1 cellular context compared by ENCODE assay signal in the genomic region with DNA sequence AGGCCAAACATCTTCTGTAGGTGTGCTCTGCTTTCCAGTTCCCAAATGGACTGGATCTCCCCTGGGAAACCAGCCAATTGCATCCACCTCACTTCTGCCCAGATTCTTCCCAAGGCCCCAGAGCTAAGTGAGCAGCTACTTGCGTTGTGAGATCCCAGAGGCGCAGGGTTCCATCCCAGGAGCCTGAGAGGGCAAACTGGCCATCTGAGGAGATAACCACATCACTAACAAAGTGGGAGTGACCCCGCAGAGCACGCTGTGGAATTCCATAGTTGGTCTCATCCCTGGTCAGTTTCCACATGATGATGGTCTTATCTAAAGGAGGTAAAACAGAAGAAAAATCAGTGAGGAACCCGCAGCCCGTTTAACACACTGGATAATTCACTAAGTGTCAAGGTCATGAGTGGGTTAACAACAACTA.
TF ChIP-seq lines count a peak whose summit lies in the region.

No MANE protein-coding gene starts in this region.

TF ChIP-seq in HepG2, 621 proteins besides CTCF, POLR2A, EP300 and RAD21:
- TF ChIP-seq HDAC1 (CRISPR knock-in tag; IDR thresholded peaks at IDR 0.05) (peak; percentile 5; the same call in 1 of the 2 replicates), SMYD3 (CRISPR knock-in tag; IDR thresholded peaks at IDR 0.05) (no peak), RXRB (CRISPR knock-in tag; IDR thresholded peaks at IDR 0.05; ENCODE audit: borderline replicate concordance) (no peak), HMG20B (CRISPR knock-in tag; conservative IDR thresholded peaks at IDR 0.05) (no peak), CCAR2 (optimal IDR thresholded peaks at IDR 0.05; ENCODE audit: low read depth, low read length) (peak; percentile 37), NR2C2 (CRISPR knock-in tag; IDR thresholded peaks at IDR 0.05; ENCODE audit: borderline replicate concordance) (0 out of 2 replicates have a peak, but pooled peaks have one; percentile 7), ZNF33A (CRISPR knock-in tag; IDR thresholded peaks at IDR 0.05; ENCODE audit: borderline replicate concordance) (no peak), MEIS2 (CRISPR knock-in tag; IDR thresholded peaks at IDR 0.05) (no peak), NFYC (CRISPR knock-in tag; IDR thresholded peaks at IDR 0.05) (no peak), GABPB1 (CRISPR knock-in tag; IDR thresholded peaks at IDR 0.05) (no peak), PAF1 (CRISPR knock-in tag; IDR thresholded peaks at IDR 0.05) (no peak), ZSCAN30 (CRISPR knock-in tag; IDR thresholded peaks at IDR 0.05) (no peak), ZNF556 (CRISPR knock-in tag; IDR thresholded peaks at IDR 0.05; ENCODE audit: borderline replicate concordance) (peak; percentile 28; the same call in 1 of the 2 replicates), KMT2B (CRISPR knock-in tag; IDR thresholded peaks at IDR 0.05) (no peak), ZNF354B (CRISPR knock-in tag; IDR thresholded peaks at IDR 0.05) (no peak), ZNF652 (CRISPR knock-in tag; IDR thresholded peaks at IDR 0.05; ENCODE audit: borderline replicate concordance, low read depth) (peak; percentile 65), SMAD3 (CRISPR knock-in tag; IDR thresholded peaks at IDR 0.05) (peak; percentile 13; the same call in 1 of the 2 replicates), ZNF205 (CRISPR knock-in tag; IDR thresholded peaks at IDR 0.05) (no peak)
- TF ChIP-seq, protein P1, sequence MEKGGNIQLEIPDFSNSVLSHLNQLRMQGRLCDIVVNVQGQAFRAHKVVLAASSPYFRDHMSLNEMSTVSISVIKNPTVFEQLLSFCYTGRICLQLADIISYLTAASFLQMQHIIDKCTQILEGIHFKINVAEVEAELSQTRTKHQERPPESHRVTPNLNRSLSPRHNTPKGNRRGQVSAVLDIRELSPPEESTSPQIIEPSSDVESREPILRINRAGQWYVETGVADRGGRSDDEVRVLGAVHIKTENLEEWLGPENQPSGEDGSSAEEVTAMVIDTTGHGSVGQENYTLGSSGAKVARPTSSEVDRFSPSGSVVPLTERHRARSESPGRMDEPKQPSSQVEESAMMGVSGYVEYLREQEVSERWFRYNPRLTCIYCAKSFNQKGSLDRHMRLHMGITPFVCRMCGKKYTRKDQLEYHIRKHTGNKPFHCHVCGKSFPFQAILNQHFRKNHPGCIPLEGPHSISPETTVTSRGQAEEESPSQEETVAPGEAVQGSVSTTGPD (CRISPR knock-in tag; IDR thresholded peaks at IDR 0.05): no peak
- TF ChIP-seq, protein P2, sequence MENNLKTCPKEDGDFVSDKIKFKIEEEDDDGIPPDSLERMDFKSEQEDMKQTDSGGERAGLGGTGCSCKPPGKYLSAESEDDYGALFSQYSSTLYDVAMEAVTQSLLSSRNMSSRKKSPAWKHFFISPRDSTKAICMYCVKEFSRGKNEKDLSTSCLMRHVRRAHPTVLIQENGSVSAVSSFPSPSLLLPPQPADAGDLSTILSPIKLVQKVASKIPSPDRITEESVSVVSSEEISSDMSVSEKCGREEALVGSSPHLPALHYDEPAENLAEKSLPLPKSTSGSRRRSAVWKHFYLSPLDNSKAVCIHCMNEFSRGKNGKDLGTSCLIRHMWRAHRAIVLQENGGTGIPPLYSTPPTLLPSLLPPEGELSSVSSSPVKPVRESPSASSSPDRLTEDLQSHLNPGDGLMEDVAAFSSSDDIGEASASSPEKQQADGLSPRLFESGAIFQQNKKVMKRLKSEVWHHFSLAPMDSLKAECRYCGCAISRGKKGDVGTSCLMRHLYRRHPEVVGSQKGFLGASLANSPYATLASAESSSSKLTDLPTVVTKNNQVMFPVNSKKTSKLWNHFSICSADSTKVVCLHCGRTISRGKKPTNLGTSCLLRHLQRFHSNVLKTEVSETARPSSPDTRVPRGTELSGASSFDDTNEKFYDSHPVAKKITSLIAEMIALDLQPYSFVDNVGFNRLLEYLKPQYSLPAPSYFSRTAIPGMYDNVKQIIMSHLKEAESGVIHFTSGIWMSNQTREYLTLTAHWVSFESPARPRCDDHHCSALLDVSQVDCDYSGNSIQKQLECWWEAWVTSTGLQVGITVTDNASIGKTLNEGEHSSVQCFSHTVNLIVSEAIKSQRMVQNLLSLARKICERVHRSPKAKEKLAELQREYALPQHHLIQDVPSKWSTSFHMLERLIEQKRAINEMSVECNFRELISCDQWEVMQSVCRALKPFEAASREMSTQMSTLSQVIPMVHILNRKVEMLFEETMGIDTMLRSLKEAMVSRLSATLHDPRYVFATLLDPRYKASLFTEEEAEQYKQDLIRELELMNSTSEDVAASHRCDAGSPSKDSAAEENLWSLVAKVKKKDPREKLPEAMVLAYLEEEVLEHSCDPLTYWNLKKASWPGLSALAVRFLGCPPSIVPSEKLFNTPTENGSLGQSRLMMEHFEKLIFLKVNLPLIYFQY (CRISPR knock-in tag; IDR thresholded peaks at IDR 0.05; ENCODE audit: borderline replicate concordance): no peak
- TF ChIP-seq, protein P3, sequence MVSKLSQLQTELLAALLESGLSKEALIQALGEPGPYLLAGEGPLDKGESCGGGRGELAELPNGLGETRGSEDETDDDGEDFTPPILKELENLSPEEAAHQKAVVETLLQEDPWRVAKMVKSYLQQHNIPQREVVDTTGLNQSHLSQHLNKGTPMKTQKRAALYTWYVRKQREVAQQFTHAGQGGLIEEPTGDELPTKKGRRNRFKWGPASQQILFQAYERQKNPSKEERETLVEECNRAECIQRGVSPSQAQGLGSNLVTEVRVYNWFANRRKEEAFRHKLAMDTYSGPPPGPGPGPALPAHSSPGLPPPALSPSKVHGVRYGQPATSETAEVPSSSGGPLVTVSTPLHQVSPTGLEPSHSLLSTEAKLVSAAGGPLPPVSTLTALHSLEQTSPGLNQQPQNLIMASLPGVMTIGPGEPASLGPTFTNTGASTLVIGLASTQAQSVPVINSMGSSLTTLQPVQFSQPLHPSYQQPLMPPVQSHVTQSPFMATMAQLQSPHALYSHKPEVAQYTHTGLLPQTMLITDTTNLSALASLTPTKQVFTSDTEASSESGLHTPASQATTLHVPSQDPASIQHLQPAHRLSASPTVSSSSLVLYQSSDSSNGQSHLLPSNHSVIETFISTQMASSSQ (IDR thresholded peaks at IDR 0.05; ENCODE audit: low read depth): no peak
- TF ChIP-seq, protein P3 (CRISPR knock-in tag; IDR thresholded peaks at IDR 0.05; ENCODE audit: borderline replicate concordance): 0 out of 2 replicates have a peak, but pooled peaks have one; percentile 8
- TF ChIP-seq, protein P4, sequence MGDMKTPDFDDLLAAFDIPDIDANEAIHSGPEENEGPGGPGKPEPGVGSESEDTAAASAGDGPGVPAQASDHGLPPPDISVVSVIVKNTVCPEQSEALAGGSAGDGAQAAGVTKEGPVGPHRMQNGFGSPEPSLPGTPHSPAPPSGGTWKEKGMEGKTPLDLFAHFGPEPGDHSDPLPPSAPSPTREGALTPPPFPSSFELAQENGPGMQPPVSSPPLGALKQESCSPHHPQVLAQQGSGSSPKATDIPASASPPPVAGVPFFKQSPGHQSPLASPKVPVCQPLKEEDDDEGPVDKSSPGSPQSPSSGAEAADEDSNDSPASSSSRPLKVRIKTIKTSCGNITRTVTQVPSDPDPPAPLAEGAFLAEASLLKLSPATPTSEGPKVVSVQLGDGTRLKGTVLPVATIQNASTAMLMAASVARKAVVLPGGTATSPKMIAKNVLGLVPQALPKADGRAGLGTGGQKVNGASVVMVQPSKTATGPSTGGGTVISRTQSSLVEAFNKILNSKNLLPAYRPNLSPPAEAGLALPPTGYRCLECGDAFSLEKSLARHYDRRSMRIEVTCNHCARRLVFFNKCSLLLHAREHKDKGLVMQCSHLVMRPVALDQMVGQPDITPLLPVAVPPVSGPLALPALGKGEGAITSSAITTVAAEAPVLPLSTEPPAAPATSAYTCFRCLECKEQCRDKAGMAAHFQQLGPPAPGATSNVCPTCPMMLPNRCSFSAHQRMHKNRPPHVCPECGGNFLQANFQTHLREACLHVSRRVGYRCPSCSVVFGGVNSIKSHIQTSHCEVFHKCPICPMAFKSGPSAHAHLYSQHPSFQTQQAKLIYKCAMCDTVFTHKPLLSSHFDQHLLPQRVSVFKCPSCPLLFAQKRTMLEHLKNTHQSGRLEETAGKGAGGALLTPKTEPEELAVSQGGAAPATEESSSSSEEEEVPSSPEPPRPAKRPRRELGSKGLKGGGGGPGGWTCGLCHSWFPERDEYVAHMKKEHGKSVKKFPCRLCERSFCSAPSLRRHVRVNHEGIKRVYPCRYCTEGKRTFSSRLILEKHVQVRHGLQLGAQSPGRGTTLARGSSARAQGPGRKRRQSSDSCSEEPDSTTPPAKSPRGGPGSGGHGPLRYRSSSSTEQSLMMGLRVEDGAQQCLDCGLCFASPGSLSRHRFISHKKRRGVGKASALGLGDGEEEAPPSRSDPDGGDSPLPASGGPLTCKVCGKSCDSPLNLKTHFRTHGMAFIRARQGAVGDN (CRISPR knock-in tag; IDR thresholded peaks at IDR 0.05): no peak
- TF ChIP-seq, protein P5, sequence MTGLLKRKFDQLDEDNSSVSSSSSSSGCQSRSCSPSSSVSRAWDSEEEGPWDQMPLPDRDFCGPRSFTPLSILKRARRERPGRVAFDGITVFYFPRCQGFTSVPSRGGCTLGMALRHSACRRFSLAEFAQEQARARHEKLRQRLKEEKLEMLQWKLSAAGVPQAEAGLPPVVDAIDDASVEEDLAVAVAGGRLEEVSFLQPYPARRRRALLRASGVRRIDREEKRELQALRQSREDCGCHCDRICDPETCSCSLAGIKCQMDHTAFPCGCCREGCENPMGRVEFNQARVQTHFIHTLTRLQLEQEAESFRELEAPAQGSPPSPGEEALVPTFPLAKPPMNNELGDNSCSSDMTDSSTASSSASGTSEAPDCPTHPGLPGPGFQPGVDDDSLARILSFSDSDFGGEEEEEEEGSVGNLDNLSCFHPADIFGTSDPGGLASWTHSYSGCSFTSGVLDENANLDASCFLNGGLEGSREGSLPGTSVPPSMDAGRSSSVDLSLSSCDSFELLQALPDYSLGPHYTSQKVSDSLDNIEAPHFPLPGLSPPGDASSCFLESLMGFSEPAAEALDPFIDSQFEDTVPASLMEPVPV (CRISPR knock-in tag; IDR thresholded peaks at IDR 0.05): no peak
- TF ChIP-seq, protein P6, sequence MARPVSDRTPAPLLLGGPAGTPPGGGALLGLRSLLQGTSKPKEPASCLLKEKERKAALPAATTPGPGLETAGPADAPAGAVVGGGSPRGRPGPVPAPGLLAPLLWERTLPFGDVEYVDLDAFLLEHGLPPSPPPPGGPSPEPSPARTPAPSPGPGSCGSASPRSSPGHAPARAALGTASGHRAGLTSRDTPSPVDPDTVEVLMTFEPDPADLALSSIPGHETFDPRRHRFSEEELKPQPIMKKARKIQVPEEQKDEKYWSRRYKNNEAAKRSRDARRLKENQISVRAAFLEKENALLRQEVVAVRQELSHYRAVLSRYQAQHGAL (CRISPR knock-in tag; IDR thresholded peaks at IDR 0.05; ENCODE audit: not compliant biosample characterization): no peak
- TF ChIP-seq, protein P7, sequence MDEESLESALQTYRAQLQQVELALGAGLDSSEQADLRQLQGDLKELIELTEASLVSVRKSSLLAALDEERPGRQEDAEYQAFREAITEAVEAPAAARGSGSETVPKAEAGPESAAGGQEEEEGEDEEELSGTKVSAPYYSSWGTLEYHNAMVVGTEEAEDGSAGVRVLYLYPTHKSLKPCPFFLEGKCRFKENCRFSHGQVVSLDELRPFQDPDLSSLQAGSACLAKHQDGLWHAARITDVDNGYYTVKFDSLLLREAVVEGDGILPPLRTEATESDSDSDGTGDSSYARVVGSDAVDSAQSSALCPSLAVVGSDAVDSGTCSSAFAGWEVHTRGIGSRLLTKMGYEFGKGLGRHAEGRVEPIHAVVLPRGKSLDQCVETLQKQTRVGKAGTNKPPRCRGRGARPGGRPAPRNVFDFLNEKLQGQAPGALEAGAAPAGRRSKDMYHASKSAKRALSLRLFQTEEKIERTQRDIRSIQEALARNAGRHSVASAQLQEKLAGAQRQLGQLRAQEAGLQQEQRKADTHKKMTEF (CRISPR knock-in tag; IDR thresholded peaks at IDR 0.05): 0 out of 2 replicates have a peak, but pooled peaks have one; percentile 8
